In genomic region chr19:36116344-36116637, GRCh38 we compare ENCODE assay signal across 1 cellular context.
TF ChIP-seq lines count a peak whose summit lies in the region.

No MANE protein-coding gene starts in this region.

TF ChIP-seq in K562, 482 proteins besides CTCF, POLR2A, EP300 and RAD21:
- no peak for TF ChIP-seq DDX20 (tag; IDR thresholded peaks at IDR 0.05; ENCODE audit: low read depth)
- peak; percentile 86 for TF ChIP-seq ZFP36 (IDR thresholded peaks at IDR 0.05; ENCODE audit: low read depth, low read length, partially characterized antibody)
- TF ChIP-seq BCOR (IDR thresholded peaks at IDR 0.05): peak; percentile 18; the same call in 1 of the 2 replicates
- TF ChIP-seq BRD9 (IDR thresholded peaks at IDR 0.05; ENCODE audit: low read depth, partially characterized antibody): no peak
- no peak for TF ChIP-seq ELF4 (CRISPR knock-in tag; IDR thresholded peaks at IDR 0.05)
- no peak for TF ChIP-seq MECOM (CRISPR knock-in tag; IDR thresholded peaks at IDR 0.05)
